Comparison of ENCODE assay signal across 30 cellular contexts in genomic region chr12:77681726-77682125, GRCh38.
DNase-seq lines count a peak whose midpoint lies in the region; ATAC-seq, FAIRE-seq and TF ChIP-seq lines count a peak whose summit lies in the region.
"Had no signal": no experiment of that assay in that cellular context is flagged by ENCODE, and none has a peak within 500 bp of the region (broad histone marks: within the 10 kb centered on the region; RNA-seq: fewer than 3 reads in every experiment).

No MANE protein-coding gene starts in this region.

- no peaks in the 10 kb centered on the region for H3K9me1 ChIP-seq in IMR-90 (ENCODE audit: insufficient read depth, low read length)

- no peak overlapping the region for H3K23ac ChIP-seq in IMR-90 (ENCODE audit: low read depth, low read length)

- CTCF ChIA-PET in HepG2 (lab: Yijun Ruan, JAX; ENCODE audit: low intra/inter-chr PET ratio, low total read pairs) (no interaction called here), IMR-90 (lab: Yijun Ruan, JAX) (no interaction called here)

- H3K9ac ChIP-seq in HepG2 (ENCODE audit: insufficient read depth, low read depth, low read length) (no peak overlapping the region), IMR-90 (ENCODE audit: low read depth, low read length) (no peak overlapping the region)
- H3K9ac ChIP-seq: BLaER1; BLaER1 treated with 17β-estradiol and CSF1 and Interleukin-3, amounts not matched to agents 10 nM and 100 nM had no signal

- H3K4ac ChIP-seq in IMR-90 (ENCODE audit: low read depth, low read length) = no peak overlapping the region

- H4K20me1 ChIP-seq in HepG2 (ENCODE audit: insufficient read depth, low read length) = no peaks in the 10 kb centered on the region
- H4K20me1 ChIP-seq in IMR-90 (ENCODE audit: insufficient read depth, low read length) = no peaks in the 10 kb centered on the region
- H4K20me1 ChIP-seq: BLaER1; BLaER1 treated with 17β-estradiol and CSF1 and Interleukin-3, amounts not matched to agents 10 nM and 100 nM had no signal

- H3K4me2 ChIP-seq in HepG2 (ENCODE audit: low read depth, low read length) (no peak overlapping the region), IMR-90 (ENCODE audit: low read depth, low read length) (no peak overlapping the region)
- H3K4me2 ChIP-seq: A549; BLaER1; BLaER1 treated with 17β-estradiol and CSF1 and Interleukin-3, amounts not matched to agents 10 nM and 100 nM had no signal

- no peak overlapping the region for H3K4me3 ChIP-seq in HepG2 (replicated peaks in 1 of 3; ENCODE audit: insufficient read depth in 1 of 3, low read depth in 2 of 3, low read length in 3 of 3)
- H3K4me3 ChIP-seq in right lobe of liver = no peak overlapping the region
- no peak overlapping the region for H3K4me3 ChIP-seq in IMR-90 (ENCODE audit: insufficient read depth, low read depth, low read length)
- H3K4me3 ChIP-seq: A549; BLaER1; BLaER1 treated with 17β-estradiol and CSF1 and Interleukin-3, amounts not matched to agents 10 nM and 100 nM had no signal

- POLR2A ChIA-PET in HepG2 (lab: Yijun Ruan, JAX) = no interaction called here
- POLR2A ChIA-PET in IMR-90 (lab: Charles Lee; ENCODE audit: unreplicated experiment) = interaction anchor here (0.6 kb wide), 1 partner anchor 198 kb away, joined by 8 read pairs; no protein-coding TSS in a partner anchor

- DNase-seq in HepG2 (ENCODE audit: low spot score) (no peak), right lobe of liver (no peak), IMR-90 (no peak), activated gamma-delta T cell treated with Interleukin-2 at 50 U/mL for 16 hours (no peak)
- DNase-seq: 8988T; ACHN; AML-193; BE2C; C1 segment of cervical spinal cord; Caco-2; Calu3; CD4-positive, alpha-beta memory T cell; CD4-positive, alpha-beta T cell; CD4-positive, CD25-positive, alpha-beta regulatory T cell; CD8-positive, alpha-beta memory T cell; CD8-positive, alpha-beta T cell; COR-L47; DMS 273 treated with DMSO at 0.1 percent for 48 hours; DMS153; DMS53; DMS79; DMS79 treated with DMSO at 0.1 percent for 48 hours; DND-41; EL had no signal

- BruUV-seq in HepG2 (replicated peaks; lab: Mats Ljungman, UMichigan) (no TSS peak), IMR-90 (replicated peaks; lab: Mats Ljungman, UMichigan) (no TSS peak)

- no peaks in the 10 kb centered on the region for H3K36me3 ChIP-seq in HepG2 (replicated peaks in 1 of 2; ENCODE audit: control insufficient read depth in 1 of 2, insufficient read depth in 2 of 2, low read length in 2 of 2)
- H3K36me3 ChIP-seq in right lobe of liver = no peaks in the 10 kb centered on the region
- no peaks in the 10 kb centered on the region for H3K36me3 ChIP-seq in IMR-90 (ENCODE audit: control insufficient read depth, insufficient read depth, low read length)
- H3K36me3 ChIP-seq: BE2C; BLaER1; BLaER1 treated with 17β-estradiol and CSF1 and Interleukin-3, amounts not matched to agents 10 nM and 100 nM had no signal

- H3K27me3 ChIP-seq in HepG2 (ENCODE audit: control insufficient read depth in 1 of 2, insufficient read depth in 2 of 2, low read length in 2 of 2) (no peaks in the 10 kb centered on the region), right lobe of liver (no peaks in the 10 kb centered on the region), IMR-90 (ENCODE audit: control insufficient read depth, insufficient read depth, low read length) (no peaks in the 10 kb centered on the region)
- H3K27me3 ChIP-seq: BE2C; BLaER1; BLaER1 treated with 17β-estradiol and CSF1 and Interleukin-3, amounts not matched to agents 10 nM and 100 nM had no signal

- WGBS in HepG2 (ENCODE audit: low lambda C conversion rate) = 2% methylated on average over 2 of the region's 2 CpGs
- WGBS in right lobe of liver (ENCODE audit: insufficient coverage, low coverage, low lambda C conversion rate, missing lambda C conversion rate) = 48% methylated on average over 2 of the region's 2 CpGs
- WGBS in IMR-90 (ENCODE audit: extremely low coverage in 2 of 2, insufficient read length in 1 of 2), 2 experiments = no CpG with 5 or more reads among the region's 2 CpGs

- ATAC-seq in HepG2 (no peak), right lobe of liver (no peak), IMR-90 (ENCODE audit: low read depth) (no peak)
- ATAC-seq: A549; CD8-positive, alpha-beta T cell had no signal

- no peak overlapping the region for H3K18ac ChIP-seq in IMR-90 (ENCODE audit: low read depth, low read length)

- dilution Hi-C loops in IMR-90 (cut with HindIII; ENCODE audit: low sequenced_read_pairs, unreplicated experiment) = loop anchor here (25.0 kb wide), 1 partner anchor 519 kb away; no protein-coding TSS in a partner anchor

- H3K4me1 ChIP-seq in HepG2 (ENCODE audit: insufficient read depth, low read length) = no peaks in the 10 kb centered on the region
- no peaks in the 10 kb centered on the region for H3K4me1 ChIP-seq in right lobe of liver
- no peaks in the 10 kb centered on the region for H3K4me1 ChIP-seq in IMR-90 (ENCODE audit: control insufficient read depth, insufficient read depth, low read length)
- H3K4me1 ChIP-seq: A549, BE2C, Caco-2 had no signal

- TF ChIP-seq RAD21 in HepG2 (CRISPR knock-in tag; IDR thresholded peaks at IDR 0.05) (no peak), IMR-90 (IDR thresholded peaks at IDR 0.05; ENCODE audit: low read length) (no peak)

- no peak for FAIRE-seq in HepG2 (lab: Jason Lieb, UNC)
- FAIRE-seq: A204.1, A549 had no signal

- no peak overlapping the region for H3K56ac ChIP-seq in IMR-90 (ENCODE audit: extremely low read depth, insufficient read depth, low read length)

- H3K27ac ChIP-seq in HepG2 (ENCODE audit: extremely low read length, insufficient read depth, low read length) (no peak overlapping the region), right lobe of liver (no peak overlapping the region), IMR-90 (ENCODE audit: insufficient read depth, low read length) (no peak overlapping the region)
- H3K27ac ChIP-seq: 22Rv1; A549; BLaER1; BLaER1 treated with 17β-estradiol and CSF1 and Interleukin-3, amounts not matched to agents 10 nM and 100 nM; C4-2B had no signal

- H3K79me2 ChIP-seq in HepG2 (ENCODE audit: insufficient read depth, low read length) = no peaks in the 10 kb centered on the region

- no peak overlapping the region for H4K5ac ChIP-seq in IMR-90 (ENCODE audit: low read depth, low read length)

- in situ Hi-C loops in HepG2 (cut with HindIII; ENCODE audit: extremely low pct_ligation_motif_present, low pct_unique_long_range_greater_than_20kb) (loop anchor here (10.0 to 25.0 kb wide), 2 partner anchors 527 to 1069 kb away; no protein-coding TSS in a partner anchor), IMR-90 (cut with MboI; ENCODE audit: low sequenced_read_pairs) (loop anchor here (5.0 to 10.0 kb wide), 2 partner anchors 529 to 617 kb away; partner anchors contain the start of gene E2F7)

- no peak overlapping the region for H2AK9ac ChIP-seq in IMR-90 (replicated peaks; ENCODE audit: low read depth, low read length, poor library complexity)

- no peak for TF ChIP-seq EP300 in HepG2 (IDR thresholded peaks at IDR 0.05; ENCODE audit: low read depth in 2 of 2, low read length in 2 of 2)
- TF ChIP-seq EP300 in HepG2 (CRISPR knock-in tag; IDR thresholded peaks at IDR 0.05; ENCODE audit: borderline replicate concordance) = no peak

- intact Hi-C loops in HepG2 (cut with micrococcal nuclease; ENCODE audit: unreplicated experiment) (no loop called here), right lobe of liver (cut with DNase I) (no loop called here), IMR-90 (cut with micrococcal nuclease) (no loop called here)

- no peak overlapping the region for H2BK5ac ChIP-seq in IMR-90 (ENCODE audit: low read depth, low read length, poor library complexity, severe bottlenecking)

- H2BK20ac ChIP-seq in IMR-90 (ENCODE audit: low read depth, low read length) = no peak overlapping the region

- H3K14ac ChIP-seq in IMR-90 (replicated peaks; ENCODE audit: low read depth, low read length) = no peak overlapping the region

- H2AFZ ChIP-seq in HepG2 (ENCODE audit: low read length) (no peak overlapping the region), IMR-90 (replicated peaks; ENCODE audit: low read length, poor library complexity) (no peak overlapping the region)

- H3K9me3 ChIP-seq in HepG2 (ENCODE audit: low read length) = no peaks in the 10 kb centered on the region
- H3K9me3 ChIP-seq in right lobe of liver = no peaks in the 10 kb centered on the region
- H3K9me3 ChIP-seq in IMR-90 (ENCODE audit: control insufficient read depth, insufficient read depth, low read length) = no peaks in the 10 kb centered on the region
- H3K9me3 ChIP-seq: A549; BE2C; BLaER1; BLaER1 treated with 17β-estradiol and CSF1 and Interleukin-3, amounts not matched to agents 10 nM and 100 nM; Caco-2 had no signal

- no peaks in the 10 kb centered on the region for H3K79me1 ChIP-seq in IMR-90 (ENCODE audit: low read depth in 1 of 2, low read length in 2 of 2)

- H4K91ac ChIP-seq in IMR-90 (ENCODE audit: insufficient read depth, low read depth, low read length) = no peak overlapping the region

- H2BK120ac ChIP-seq in IMR-90 (ENCODE audit: low read depth, low read length) = no peak overlapping the region

- H2AK5ac ChIP-seq in IMR-90 (ENCODE audit: low read depth, low read length) = no peak overlapping the region

- TF ChIP-seq POLR2A in HepG2 (IDR thresholded peaks at IDR 0.05; ENCODE audit: insufficient read depth in 1 of 2, low read depth in 2 of 2, low read length in 2 of 2) (no peak), right lobe of liver (IDR thresholded peaks at IDR 0.05) (no peak), IMR-90 (IDR thresholded peaks at IDR 0.05; ENCODE audit: low read depth, low read length) (no peak)

- no peak overlapping the region for H4K8ac ChIP-seq in IMR-90 (ENCODE audit: low read depth in 2 of 2, low read length in 2 of 2)

- TF ChIP-seq CTCF in HepG2 (CRISPR knock-in tag; IDR thresholded peaks at IDR 0.05) (no peak), right lobe of liver (IDR thresholded peaks at IDR 0.05) (no peak), IMR-90 (conservative IDR thresholded peaks at IDR 0.05; ENCODE audit: low read depth, low read length) (no peak)

- H2BK15ac ChIP-seq in IMR-90 (ENCODE audit: low read depth, low read length) = no peak overlapping the region

TF ChIP-seq in HepG2, 621 proteins besides CTCF, POLR2A, EP300 and RAD21 (continues in another document):
- TF ChIP-seq MIER2 (CRISPR knock-in tag; IDR thresholded peaks at IDR 0.05) = no peak
- TF ChIP-seq BATF2 (CRISPR knock-in tag; IDR thresholded peaks at IDR 0.05) = no peak

TF ChIP-seq in IMR-90, 13 proteins besides CTCF, POLR2A, EP300 and RAD21:
- TF ChIP-seq CEBPB (IDR thresholded peaks at IDR 0.05; ENCODE audit: low read depth, low read length) = peak; percentile 54
- no peak for TF ChIP-seq BHLHE40 (IDR thresholded peaks at IDR 0.05; ENCODE audit: low read depth, low read length)
